In the genomic region with DNA sequence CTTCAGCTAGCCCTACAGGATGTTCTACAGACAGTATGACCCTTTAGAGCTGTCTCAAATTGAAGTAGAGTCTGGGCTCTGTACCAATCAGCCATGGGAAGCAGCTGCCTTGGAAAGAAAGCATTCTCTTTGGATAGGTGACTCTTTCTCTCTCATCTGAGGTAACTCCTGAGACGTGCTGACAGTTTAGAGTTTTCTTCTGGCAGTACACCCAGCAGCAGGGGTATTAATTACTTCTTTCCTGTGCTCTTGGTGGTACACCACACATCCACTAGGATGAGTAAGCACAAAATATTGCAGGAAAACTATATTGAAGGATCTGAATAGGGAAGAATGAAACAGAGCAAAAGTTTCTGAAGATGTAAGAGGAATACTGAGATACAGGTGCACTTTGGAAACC, we compare ENCODE assay signal across 17 cellular contexts.
A peak's percentile ranks its signal among the peaks of the same experiment; 100 is the strongest.
DNase-seq lines count a peak whose midpoint lies in the region; ATAC-seq and TF ChIP-seq lines count a peak whose summit lies in the region.
"Had no signal": no experiment of that assay in that cellular context is flagged by ENCODE, and none has a peak within 500 bp of the region (broad histone marks: within the 10 kb centered on the region; RNA-seq: fewer than 3 reads in every experiment).

No MANE protein-coding gene starts in this region.

- H3K36me3 Mint-ChIP-seq in endodermal cell (ENCODE audit: low read depth), result peaks cover 42% of the 10 kb centered on the region
- H3K36me3 Mint-ChIP-seq: CD4-positive, CD25-positive, alpha-beta regulatory T cell had no signal

- peaks cover 68% of the 10 kb centered on the region for H3K9me3 ChIP-seq in endodermal cell (ENCODE audit: control insufficient read depth, low read length)
- no peaks in the 10 kb centered on the region for H3K9me3 ChIP-seq in osteoblast (ENCODE audit: low read depth, low read length)
- H3K9me3 ChIP-seq in HAP-1, result no peaks in the 10 kb centered on the region

- H3K4me2 ChIP-seq in osteoblast (ENCODE audit: insufficient read depth, low read length), result no peak overlapping the region
- H3K4me2 ChIP-seq: BLaER1 treated with 17β-estradiol and CSF1 and Interleukin-3, amounts not matched to agents 10 nM and 100 nM had no signal

- H2AFZ ChIP-seq in osteoblast (ENCODE audit: low read length), result peak overlapping the region; percentile 6
- H2AFZ ChIP-seq: GM23248 had no signal

- H3K27ac Mint-ChIP-seq in endodermal cell, result no peak overlapping the region
- H3K27ac Mint-ChIP-seq: CD4-positive, CD25-positive, alpha-beta regulatory T cell; IgD-negative memory B cell had no signal

- H3K27me3 ChIP-seq in endodermal cell (ENCODE audit: control insufficient read depth, insufficient read depth, low read length, poor library complexity, severe bottlenecking), result no peaks in the 10 kb centered on the region
- no peaks in the 10 kb centered on the region for H3K27me3 ChIP-seq in osteoblast (ENCODE audit: insufficient read depth, low read length)
- H3K27me3 ChIP-seq in HAP-1 (ENCODE audit: low read depth), result no peaks in the 10 kb centered on the region
- H3K27me3 ChIP-seq: BLaER1 treated with 17β-estradiol and CSF1 and Interleukin-3, amounts not matched to agents 10 nM and 100 nM had no signal

- no peaks in the 10 kb centered on the region for H3K27me3 Mint-ChIP-seq in endodermal cell (ENCODE audit: insufficient read depth)
- H3K27me3 Mint-ChIP-seq: CD4-positive, CD25-positive, alpha-beta regulatory T cell had no signal

- no peak overlapping the region for H3K4me3 Mint-ChIP-seq in endodermal cell
- H3K4me3 Mint-ChIP-seq: CD4-positive, CD25-positive, alpha-beta regulatory T cell; IgD-negative memory B cell had no signal

- in situ Hi-C loops in HAP-1 (cut with MboI; ENCODE audit: low sequenced_read_pairs), result no loop called here

- ATAC-seq in Right ventricle myocardium superior (ENCODE audit: poor library complexity), result no peak
- ATAC-seq: GM12878 had no signal

- H3K4me1 Mint-ChIP-seq in endodermal cell, result peaks cover 4% of the 10 kb centered on the region
- H3K4me1 Mint-ChIP-seq: CD4-positive, CD25-positive, alpha-beta regulatory T cell; IgD-negative memory B cell had no signal

- no peaks in the 10 kb centered on the region for H3K9me3 Mint-ChIP-seq in endodermal cell

- H4K20me1 ChIP-seq in osteoblast (ENCODE audit: insufficient read depth, low read length), result no peaks in the 10 kb centered on the region
- H4K20me1 ChIP-seq: BLaER1 treated with 17β-estradiol and CSF1 and Interleukin-3, amounts not matched to agents 10 nM and 100 nM had no signal

- 91 to 100% methylated on average over 1 of the region's 1 CpG for WGBS in endodermal cell (ENCODE audit: insufficient coverage in 1 of 2, insufficient read length in 1 of 2), 2 experiments

- H3K9ac ChIP-seq in endodermal cell (ENCODE audit: extremely low read depth, low read length, poor library complexity, severe bottlenecking), result no peak overlapping the region
- H3K9ac ChIP-seq: BLaER1 treated with 17β-estradiol and CSF1 and Interleukin-3, amounts not matched to agents 10 nM and 100 nM; GM23248 had no signal

- H3K4me1 ChIP-seq in endodermal cell (ENCODE audit: control insufficient read depth, insufficient read depth, low read length) (no peaks in the 10 kb centered on the region), osteoblast (ENCODE audit: insufficient read depth, low read length) (no peaks in the 10 kb centered on the region), HAP-1 (no peaks in the 10 kb centered on the region; the same call in 1 of the 2 replicates)
- H3K4me1 ChIP-seq: BLaER1 treated with 17β-estradiol and CSF1 and Interleukin-3, amounts not matched to agents 10 nM and 100 nM had no signal

- H3K4me3 ChIP-seq in AG10803 (ENCODE audit: low read length) (no peak overlapping the region), endodermal cell (ENCODE audit: low read length) (peak overlapping the region; percentile 60), osteoblast (ENCODE audit: insufficient read depth, low read length) (no peak overlapping the region), HAP-1 (no peak overlapping the region)
- H3K4me3 ChIP-seq: BLaER1 treated with 17β-estradiol and CSF1 and Interleukin-3, amounts not matched to agents 10 nM and 100 nM; GM12878; GM23248 had no signal

- no peak overlapping the region for H3K27ac ChIP-seq in endodermal cell (ENCODE audit: low read depth, low read length)
- H3K27ac ChIP-seq in osteoblast (ENCODE audit: low read depth, low read length), result no peak overlapping the region
- H3K27ac ChIP-seq: 22Rv1; BLaER1 treated with 17β-estradiol and CSF1 and Interleukin-3, amounts not matched to agents 10 nM and 100 nM; GM23248; HL-60 had no signal

- DNase-seq in AG10803 (ENCODE audit: low read depth), result peak; percentile 39
- peak; percentile 55 for DNase-seq in M059J (ENCODE audit: low read depth)
- no peak for DNase-seq in endodermal cell
- DNase-seq in osteoblast (ENCODE audit: insufficient read length, low spot score, missing footprints), result no peak
- DNase-seq in HAP-1 (ENCODE audit: low spot score in 2 of 2), result no peak
- no peak for DNase-seq in stimulated activated naive CD4-positive, alpha-beta T cell (lab: John Stamatoyannopoulos, UW)
- no peak for DNase-seq in Right ventricle myocardium superior
- DNase-seq: AML-193; Calu3; CD4-positive, CD25-positive, alpha-beta regulatory T cell; DMS 273 treated with DMSO at 0.1 percent for 48 hours; GM23248 had no signal

- no peaks in the 10 kb centered on the region for H3K79me2 ChIP-seq in osteoblast (ENCODE audit: insufficient read depth, low read length)

- intact Hi-C loops in Right ventricle myocardium superior (cut with DNase I), result no loop called here

- TF ChIP-seq CTCF in AG10803 (conservative IDR thresholded peaks at IDR 0.05; ENCODE audit: low read length) (no peak), endodermal cell (conservative IDR thresholded peaks at IDR 0.05) (no peak), osteoblast (IDR thresholded peaks at IDR 0.05; ENCODE audit: extremely low read depth, low read depth, low read length) (no peak)

- H3K36me3 ChIP-seq in endodermal cell (ENCODE audit: control insufficient read depth, insufficient read depth, low read length) (peaks cover 33% of the 10 kb centered on the region), osteoblast (ENCODE audit: insufficient read depth, low read length) (no peaks in the 10 kb centered on the region), HAP-1 (replicated peaks) (no peaks in the 10 kb centered on the region)
- H3K36me3 ChIP-seq: BLaER1 treated with 17β-estradiol and CSF1 and Interleukin-3, amounts not matched to agents 10 nM and 100 nM had no signal

Comparison
In these comparisons a context has a peak if more than half of its experiments do, and no peak if none do; other contexts are left out.
1. DNase-seq: peak in AG10803 (single experiment) and M059J (single experiment); none in endodermal cell (single experiment), osteoblast (single experiment), HAP-1 (0 of 2), stimulated activated naive CD4-positive, alpha-beta T cell (0 of 6) and Right ventricle myocardium superior (single experiment).